1 cellular context compared by ENCODE assay signal in the genomic region with DNA sequence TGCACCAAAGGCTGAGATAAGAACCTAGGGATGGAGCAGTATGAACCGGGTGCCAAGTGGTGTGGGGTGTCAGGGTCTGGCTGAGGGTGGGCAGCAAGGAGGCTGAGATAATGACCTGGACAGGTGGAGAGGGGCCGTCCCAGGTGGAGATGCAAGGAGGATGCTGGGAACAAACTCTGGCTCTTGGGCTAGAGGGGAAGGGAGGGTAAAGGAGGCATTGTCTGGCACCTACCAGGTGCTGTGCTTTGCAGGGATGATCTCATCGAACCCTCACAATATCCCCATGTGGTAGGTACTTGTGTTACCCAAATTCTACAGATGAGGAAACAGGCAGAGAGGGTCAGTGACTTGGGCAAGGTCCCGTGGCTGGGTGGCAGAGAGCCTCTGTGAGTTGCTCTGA.
TF ChIP-seq lines count a peak whose summit lies in the region.

No MANE protein-coding gene starts in this region.

TF ChIP-seq in GM23338, 12 proteins besides CTCF, POLR2A, EP300 and RAD21:
- TF ChIP-seq JUNB (IDR thresholded peaks at IDR 0.05; ENCODE audit: unreplicated experiment) (no peak), CREB1 (CRISPR knock-in tag; IDR thresholded peaks at IDR 0.05; ENCODE audit: low read depth) (no peak), EZH2 (IDR thresholded peaks at IDR 0.05; ENCODE audit: low read depth, unreplicated experiment) (no peak), ZNF114 (CRISPR knock-in tag; IDR thresholded peaks at IDR 0.05) (no peak), STAT1 (IDR thresholded peaks at IDR 0.05; ENCODE audit: unreplicated experiment) (no peak), EZH2phosphoT487 (IDR thresholded peaks at IDR 0.05; ENCODE audit: unreplicated experiment) (no peak)
- TF ChIP-seq, protein P1, sequence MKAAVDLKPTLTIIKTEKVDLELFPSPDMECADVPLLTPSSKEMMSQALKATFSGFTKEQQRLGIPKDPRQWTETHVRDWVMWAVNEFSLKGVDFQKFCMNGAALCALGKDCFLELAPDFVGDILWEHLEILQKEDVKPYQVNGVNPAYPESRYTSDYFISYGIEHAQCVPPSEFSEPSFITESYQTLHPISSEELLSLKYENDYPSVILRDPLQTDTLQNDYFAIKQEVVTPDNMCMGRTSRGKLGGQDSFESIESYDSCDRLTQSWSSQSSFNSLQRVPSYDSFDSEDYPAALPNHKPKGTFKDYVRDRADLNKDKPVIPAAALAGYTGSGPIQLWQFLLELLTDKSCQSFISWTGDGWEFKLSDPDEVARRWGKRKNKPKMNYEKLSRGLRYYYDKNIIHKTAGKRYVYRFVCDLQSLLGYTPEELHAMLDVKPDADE (IDR thresholded peaks at IDR 0.05), result no peak
- TF ChIP-seq, protein P2, sequence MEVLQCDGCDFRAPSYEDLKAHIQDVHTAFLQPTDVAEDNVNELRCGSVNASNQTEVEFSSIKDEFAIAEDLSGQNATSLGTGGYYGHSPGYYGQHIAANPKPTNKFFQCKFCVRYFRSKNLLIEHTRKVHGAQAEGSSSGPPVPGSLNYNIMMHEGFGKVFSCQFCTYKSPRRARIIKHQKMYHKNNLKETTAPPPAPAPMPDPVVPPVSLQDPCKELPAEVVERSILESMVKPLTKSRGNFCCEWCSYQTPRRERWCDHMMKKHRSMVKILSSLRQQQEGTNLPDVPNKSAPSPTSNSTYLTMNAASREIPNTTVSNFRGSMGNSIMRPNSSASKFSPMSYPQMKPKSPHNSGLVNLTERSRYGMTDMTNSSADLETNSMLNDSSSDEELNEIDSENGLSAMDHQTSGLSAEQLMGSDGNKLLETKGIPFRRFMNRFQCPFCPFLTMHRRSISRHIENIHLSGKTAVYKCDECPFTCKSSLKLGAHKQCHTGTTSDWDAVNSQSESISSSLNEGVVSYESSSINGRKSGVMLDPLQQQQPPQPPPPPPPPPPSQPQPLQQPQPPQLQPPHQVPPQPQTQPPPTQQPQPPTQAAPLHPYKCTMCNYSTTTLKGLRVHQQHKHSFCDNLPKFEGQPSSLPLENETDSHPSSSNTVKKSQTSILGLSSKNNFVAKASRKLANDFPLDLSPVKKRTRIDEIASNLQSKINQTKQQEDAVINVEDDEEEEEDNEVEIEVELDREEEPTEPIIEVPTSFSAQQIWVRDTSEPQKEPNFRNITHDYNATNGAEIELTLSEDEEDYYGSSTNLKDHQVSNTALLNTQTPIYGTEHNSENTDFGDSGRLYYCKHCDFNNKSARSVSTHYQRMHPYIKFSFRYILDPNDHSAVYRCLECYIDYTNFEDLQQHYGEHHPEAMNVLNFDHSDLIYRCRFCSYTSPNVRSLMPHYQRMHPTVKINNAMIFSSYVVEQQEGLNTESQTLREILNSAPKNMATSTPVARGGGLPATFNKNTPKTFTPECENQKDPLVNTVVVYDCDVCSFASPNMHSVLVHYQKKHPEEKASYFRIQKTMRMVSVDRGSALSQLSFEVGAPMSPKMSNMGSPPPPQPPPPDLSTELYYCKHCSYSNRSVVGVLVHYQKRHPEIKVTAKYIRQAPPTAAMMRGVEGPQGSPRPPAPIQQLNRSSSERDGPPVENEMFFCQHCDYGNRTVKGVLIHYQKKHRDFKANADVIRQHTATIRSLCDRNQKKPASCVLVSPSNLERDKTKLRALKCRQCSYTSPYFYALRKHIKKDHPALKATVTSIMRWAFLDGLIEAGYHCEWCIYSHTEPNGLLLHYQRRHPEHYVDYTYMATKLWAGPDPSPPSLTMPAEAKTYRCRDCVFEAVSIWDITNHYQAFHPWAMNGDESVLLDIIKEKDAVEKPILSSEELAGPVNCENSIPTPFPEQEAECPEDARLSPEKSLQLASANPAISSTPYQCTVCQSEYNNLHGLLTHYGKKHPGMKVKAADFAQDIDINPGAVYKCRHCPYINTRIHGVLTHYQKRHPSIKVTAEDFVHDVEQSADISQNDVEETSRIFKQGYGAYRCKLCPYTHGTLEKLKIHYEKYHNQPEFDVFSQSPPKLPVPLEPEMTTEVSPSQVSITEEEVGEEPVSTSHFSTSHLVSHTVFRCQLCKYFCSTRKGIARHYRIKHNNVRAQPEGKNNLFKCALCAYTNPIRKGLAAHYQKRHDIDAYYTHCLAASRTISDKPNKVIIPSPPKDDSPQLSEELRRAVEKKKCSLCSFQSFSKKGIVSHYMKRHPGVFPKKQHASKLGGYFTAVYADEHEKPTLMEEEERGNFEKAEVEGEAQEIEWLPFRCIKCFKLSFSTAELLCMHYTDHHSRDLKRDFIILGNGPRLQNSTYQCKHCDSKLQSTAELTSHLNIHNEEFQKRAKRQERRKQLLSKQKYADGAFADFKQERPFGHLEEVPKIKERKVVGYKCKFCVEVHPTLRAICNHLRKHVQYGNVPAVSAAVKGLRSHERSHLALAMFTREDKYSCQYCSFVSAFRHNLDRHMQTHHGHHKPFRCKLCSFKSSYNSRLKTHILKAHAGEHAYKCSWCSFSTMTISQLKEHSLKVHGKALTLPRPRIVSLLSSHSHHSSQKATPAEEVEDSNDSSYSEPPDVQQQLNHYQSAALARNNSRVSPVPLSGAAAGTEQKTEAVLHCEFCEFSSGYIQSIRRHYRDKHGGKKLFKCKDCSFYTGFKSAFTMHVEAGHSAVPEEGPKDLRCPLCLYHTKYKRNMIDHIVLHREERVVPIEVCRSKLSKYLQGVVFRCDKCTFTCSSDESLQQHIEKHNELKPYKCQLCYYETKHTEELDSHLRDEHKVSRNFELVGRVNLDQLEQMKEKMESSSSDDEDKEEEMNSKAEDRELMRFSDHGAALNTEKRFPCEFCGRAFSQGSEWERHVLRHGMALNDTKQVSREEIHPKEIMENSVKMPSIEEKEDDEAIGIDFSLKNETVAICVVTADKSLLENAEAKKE (CRISPR knock-in tag; IDR thresholded peaks at IDR 0.05), result no peak
TF ChIP-seq in GM23338: peak in this region for 0.
